In the genomic region with DNA sequence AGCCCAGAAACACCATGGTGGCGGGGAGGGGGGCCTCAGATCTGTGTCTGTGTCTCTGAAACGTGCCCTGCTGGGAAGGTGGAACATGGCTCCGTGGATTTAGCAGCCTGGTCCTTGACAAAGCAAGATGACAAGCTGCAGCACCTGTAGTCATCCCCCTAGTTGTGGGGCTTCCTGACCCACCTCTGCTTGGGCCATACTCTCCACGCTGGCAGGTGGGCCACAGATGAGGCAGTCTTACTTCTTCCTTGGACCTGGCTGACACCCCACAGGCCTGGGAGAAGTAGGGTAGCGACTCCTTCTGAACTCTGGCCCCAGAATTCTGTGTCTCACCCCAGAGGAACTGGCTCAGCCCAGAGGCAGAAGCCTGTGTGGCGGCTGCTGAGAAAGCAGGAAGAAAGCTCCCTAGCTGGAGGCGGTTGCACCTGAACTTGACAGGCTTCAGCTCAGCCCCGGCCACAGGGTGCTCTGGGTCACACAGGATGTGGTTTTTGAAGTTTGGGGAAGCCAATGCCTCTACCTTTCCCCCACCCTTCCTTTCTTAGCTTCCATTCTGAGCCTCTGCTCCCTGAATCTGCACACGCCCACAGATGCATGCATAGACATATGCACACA, we compare ENCODE assay signal across 7 cellular contexts.
DNase-seq lines count a peak whose midpoint lies in the region; ATAC-seq and TF ChIP-seq lines count a peak whose summit lies in the region.

No MANE protein-coding gene starts in this region.

- no peak for TF ChIP-seq CTCF in GM20000 (IDR thresholded peaks at IDR 0.05; ENCODE audit: extremely low read depth, missing control alignments)

- CTCF ChIA-PET in naive thymus-derived CD4-positive, alpha-beta T cell (lab: Charles Lee), result interaction anchor here (0.7 to 19.4 kb wide), 5 partner anchors 14 to 402 kb away, joined by 3 to 283 read pairs (median 5); no protein-coding TSS in a partner anchor

- peak; percentile 90 for ATAC-seq in HG03558 (IDR thresholded peaks at IDR 0.05; ENCODE audit: extremely low read depth, unreplicated experiment)
- peak; percentile 46 for ATAC-seq in naive thymus-derived CD4-positive, alpha-beta T cell

- H3K27me3 Mint-ChIP-seq in naive thymus-derived CD4-positive, alpha-beta T cell, result no peaks in the 10 kb centered on the region

- POLR2A ChIA-PET in naive thymus-derived CD4-positive, alpha-beta T cell (lab: Charles Lee), result interaction anchor here (0.9 to 16.6 kb wide), 9 partner anchors 12 to 278 kb away, joined by 3 to 355 read pairs (median 6); a partner anchor contains a TSS

- intact Hi-C loops in naive thymus-derived CD4-positive, alpha-beta T cell (cut with micrococcal nuclease), result loop anchor here (1.0 to 10.0 kb wide), 9 partner anchors 31 to 692 kb away; a partner anchor contains a TSS

- peaks cover 60 to 99% (median 91%) of the 10 kb centered on the region in 7 donors for H3K4me1 Mint-ChIP-seq in naive thymus-derived CD4-positive, alpha-beta T cell

- H3K27ac Mint-ChIP-seq in naive thymus-derived CD4-positive, alpha-beta T cell, result peak overlapping the region; percentile 94 to 99 (median 99)

- H3K9me3 ChIP-seq in naive thymus-derived CD4-positive, alpha-beta T cell (ENCODE audit: control insufficient read depth in 2 of 3, low read length in 3 of 3), result no peaks in the 10 kb centered on the region

- peak; percentile 77 for DNase-seq in GM20000 (ENCODE audit: low spot score)
- DNase-seq in activated CD8-positive, alpha-beta memory T cell treated with anti-CD3 and anti-CD28 coated beads for 24 hours, result peak; percentile 82
- peak in 8 of 9 donors; percentile 68 to 87 (median 82) for DNase-seq in naive thymus-derived CD4-positive, alpha-beta T cell
- no peak for DNase-seq in NCI-H1417 (lab: John Stamatoyannopoulos, UW)
- no peak for DNase-seq in LoVo (ENCODE audit: low spot score)
- no peak for DNase-seq in NCI-H446 (lab: John Stamatoyannopoulos, UW)

- peak overlapping the region; percentile 71 to 90 (median 84) for H3K4me3 Mint-ChIP-seq in naive thymus-derived CD4-positive, alpha-beta T cell

- H3K36me3 Mint-ChIP-seq in naive thymus-derived CD4-positive, alpha-beta T cell, result peaks cover 0 to 2% (median 0%) of the 10 kb centered on the region in 5 donors

- no peaks in the 10 kb centered on the region for H3K36me3 ChIP-seq in naive thymus-derived CD4-positive, alpha-beta T cell (ENCODE audit: control insufficient read depth in 2 of 3, insufficient read depth in 3 of 3, low read length in 3 of 3)

- H3K4me1 ChIP-seq in naive thymus-derived CD4-positive, alpha-beta T cell (ENCODE audit: control insufficient read depth in 2 of 2, insufficient read depth in 2 of 2, low read length in 2 of 2), result peaks cover 72 to 92% of the 10 kb centered on the region in 2 donors

- peak overlapping the region; percentile 44 for H3K4me3 ChIP-seq in naive thymus-derived CD4-positive, alpha-beta T cell (ENCODE audit: low read length)

- no peaks in the 10 kb centered on the region for H3K27me3 ChIP-seq in naive thymus-derived CD4-positive, alpha-beta T cell (ENCODE audit: control insufficient read depth in 2 of 2, insufficient read depth in 2 of 2, low read length in 2 of 2)

- H3K9me3 Mint-ChIP-seq in naive thymus-derived CD4-positive, alpha-beta T cell, result peaks cover 0 to 2% (median 0%) of the 10 kb centered on the region in 11 donors

- peak overlapping the region; percentile 94 for H3K27ac ChIP-seq in naive thymus-derived CD4-positive, alpha-beta T cell (ENCODE audit: low read depth, low read length)

Comparison
In these comparisons a context has a peak if more than half of its experiments do, and no peak if none do; other contexts are left out.
1. DNase-seq: peak in GM20000 (single experiment), activated CD8-positive, alpha-beta memory T cell treated with anti-CD3 and anti-CD28 coated beads for 24 hours (single experiment) and naive thymus-derived CD4-positive, alpha-beta T cell (8 of 9); none in NCI-H1417 (0 of 3), LoVo (single experiment) and NCI-H446 (0 of 2).